18 cellular contexts compared by ENCODE assay signal in the genomic region with DNA sequence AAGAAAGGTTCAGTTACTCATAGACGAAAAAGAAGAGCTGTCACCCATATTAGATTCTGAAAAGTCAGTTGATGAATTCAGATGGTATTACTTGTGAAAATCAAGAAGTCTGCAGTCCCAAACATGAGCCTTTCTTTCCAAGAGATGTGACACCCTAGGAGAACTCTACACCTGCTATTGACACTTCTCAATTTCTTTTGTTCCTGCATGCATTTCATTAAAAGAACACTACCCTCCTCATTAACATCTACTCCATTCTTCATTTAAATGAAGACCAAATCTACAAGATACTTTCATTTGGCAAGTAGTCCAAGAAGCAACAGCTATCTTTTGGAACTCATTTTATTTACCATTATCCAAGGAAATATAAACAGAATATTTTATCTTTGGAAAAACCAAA. TPM values are rescaled to one million over a fixed set of nuclear protein-coding genes. Genes with fewer than 3 reads are reported as not detected.
A peak's percentile ranks its signal among the peaks of the same experiment; 100 is the strongest.
DNase-seq lines count a peak whose midpoint lies in the region; ATAC-seq, FAIRE-seq and TF ChIP-seq lines count a peak whose summit lies in the region.
"Had no signal": no experiment of that assay in that cellular context is flagged by ENCODE, and none has a peak within 500 bp of the region (broad histone marks: within the 10 kb centered on the region; RNA-seq: fewer than 3 reads in every experiment).

No MANE protein-coding gene starts in this region.

- TF ChIP-seq CTCF in A549 (IDR thresholded peaks at IDR 0.05) (no peak), endodermal cell (conservative IDR thresholded peaks at IDR 0.05) (no peak), heart right ventricle (IDR thresholded peaks at IDR 0.05) (no peak)

- H3K27me3 ChIP-seq in HUES48 (ENCODE audit: control insufficient read depth, insufficient read depth, low read length) (no peaks in the 10 kb centered on the region), endodermal cell (ENCODE audit: control insufficient read depth, insufficient read depth, low read length, poor library complexity, severe bottlenecking) (no peaks in the 10 kb centered on the region), iPS-18a (ENCODE audit: control insufficient read depth, insufficient read depth, low read length) (no peaks in the 10 kb centered on the region), heart right ventricle (peaks cover 0 to 50% (median 27%) of the 10 kb centered on the region in 7 donors)
- H3K27me3 ChIP-seq: BLaER1 treated with 17β-estradiol and CSF1 and Interleukin-3, amounts not matched to agents 10 nM and 100 nM had no signal

- POLR2A ChIA-PET in A549 (lab: Yijun Ruan, JAX) = no interaction called here

- H3K9me3 ChIP-seq in A549 (no peaks in the 10 kb centered on the region), HUES48 (ENCODE audit: control insufficient read depth, insufficient read depth, low read length) (no peaks in the 10 kb centered on the region), endodermal cell (ENCODE audit: control insufficient read depth, low read length) (no peaks in the 10 kb centered on the region), iPS-18a (ENCODE audit: control insufficient read depth, low read depth, low read length) (no peaks in the 10 kb centered on the region), heart right ventricle (no peaks in the 10 kb centered on the region)

- H3K36me3 Mint-ChIP-seq in endodermal cell (ENCODE audit: low read depth) = peaks cover 8% of the 10 kb centered on the region
- H3K36me3 Mint-ChIP-seq: CD4-positive, CD25-positive, alpha-beta regulatory T cell had no signal

- peaks cover 13% of the 10 kb centered on the region; the same call in 1 of the 2 replicates for H3K36me3 ChIP-seq in HUES48 (ENCODE audit: control insufficient read depth, insufficient read depth, low read length)
- H3K36me3 ChIP-seq in endodermal cell (ENCODE audit: control insufficient read depth, insufficient read depth, low read length) = peaks cover 29% of the 10 kb centered on the region
- peaks cover 17% of the 10 kb centered on the region for H3K36me3 ChIP-seq in iPS-18a (ENCODE audit: control insufficient read depth, low read depth, low read length)
- H3K36me3 ChIP-seq in heart right ventricle = no peaks in the 10 kb centered on the region
- H3K36me3 ChIP-seq: BLaER1 treated with 17β-estradiol and CSF1 and Interleukin-3, amounts not matched to agents 10 nM and 100 nM had no signal

- TF ChIP-seq POLR2A in A549 (IDR thresholded peaks at IDR 0.05; ENCODE audit: low read length) = no peak

- no peak for TF ChIP-seq EP300 in A549 (IDR thresholded peaks at IDR 0.05)

- peak overlapping the region; percentile 64 to 80; a peak in 4 of 6 replicates for H3K27ac ChIP-seq in A549
- H3K27ac ChIP-seq in HUES48 (ENCODE audit: low read depth, low read length) = peak overlapping the region; percentile 99
- no peak overlapping the region for H3K27ac ChIP-seq in endodermal cell (ENCODE audit: low read depth, low read length)
- peak overlapping the region; percentile 95 for H3K27ac ChIP-seq in iPS-18a (ENCODE audit: low read length)
- H3K27ac ChIP-seq in heart right ventricle = no peak overlapping the region
- H3K27ac ChIP-seq: 22Rv1; BLaER1 treated with 17β-estradiol and CSF1 and Interleukin-3, amounts not matched to agents 10 nM and 100 nM had no signal

- 46% methylated on average over 1 of the region's 1 CpG for WGBS in A549 (ENCODE audit: missing lambda C conversion rate)
- WGBS in endodermal cell (ENCODE audit: insufficient coverage in 1 of 2, insufficient read length in 1 of 2), 2 experiments = 25 to 33% methylated on average over 1 of the region's 1 CpG
- WGBS in heart right ventricle, 2 donors = 20 to 36% methylated on average over 1 of the region's 1 CpG

- no peak for TF ChIP-seq RAD21 in A549 (conservative IDR thresholded peaks at IDR 0.05 in 1 of 2, IDR thresholded peaks at IDR 0.05 in 1 of 2)

- no peaks in the 10 kb centered on the region for H3K27me3 Mint-ChIP-seq in endodermal cell (ENCODE audit: insufficient read depth)

- CTCF ChIA-PET in A549 (lab: Yijun Ruan, JAX) = no interaction called here

- intact Hi-C loops in heart right ventricle (cut with DNase I) = no loop called here

- peak overlapping the region; percentile 98 for H3K27ac Mint-ChIP-seq in endodermal cell
- H3K27ac Mint-ChIP-seq: CD4-positive, CD25-positive, alpha-beta regulatory T cell had no signal

- ATAC-seq in A549 = no peak
- ATAC-seq in HG03432 (IDR thresholded peaks at IDR 0.05; ENCODE audit: unreplicated experiment) = no peak
- no peak for ATAC-seq in GM21423 (IDR thresholded peaks at IDR 0.05; ENCODE audit: unreplicated experiment)
- ATAC-seq in heart right ventricle = no peak
- ATAC-seq: K562 had no signal

- H3K9ac ChIP-seq in HUES48 (ENCODE audit: low read depth, low read length) (peak overlapping the region; percentile 74), endodermal cell (ENCODE audit: extremely low read depth, low read length, poor library complexity, severe bottlenecking) (no peak overlapping the region), iPS-18a (ENCODE audit: low read length) (peak overlapping the region; percentile 72)
- H3K9ac ChIP-seq: BLaER1 treated with 17β-estradiol and CSF1 and Interleukin-3, amounts not matched to agents 10 nM and 100 nM had no signal

- H3K4me3 Mint-ChIP-seq in endodermal cell = no peak overlapping the region
- H3K4me3 Mint-ChIP-seq: CD4-positive, CD25-positive, alpha-beta regulatory T cell had no signal

- peak; percentile 76 for FAIRE-seq in A549 (lab: Jason Lieb, UNC)
- FAIRE-seq: G401.6, GM12891, H54, K562 had no signal

- no peak overlapping the region for H3K4me3 ChIP-seq in A549
- H3K4me3 ChIP-seq in HUES48 (ENCODE audit: low read depth, low read length) = peak overlapping the region; percentile 54
- peak overlapping the region; percentile 72 for H3K4me3 ChIP-seq in endodermal cell (ENCODE audit: low read length)
- peak overlapping the region; percentile 53 for H3K4me3 ChIP-seq in iPS-18a (ENCODE audit: low read length)
- H3K4me3 ChIP-seq in heart right ventricle = no peak overlapping the region
- H3K4me3 ChIP-seq: BLaER1 treated with 17β-estradiol and CSF1 and Interleukin-3, amounts not matched to agents 10 nM and 100 nM; K562 had no signal

- peak overlapping the region; percentile 78; the same call in 2 of the 3 replicates for H3K4me2 ChIP-seq in A549
- H3K4me2 ChIP-seq: BLaER1 treated with 17β-estradiol and CSF1 and Interleukin-3, amounts not matched to agents 10 nM and 100 nM had no signal

- peaks cover 55% of the 10 kb centered on the region for H3K4me1 Mint-ChIP-seq in endodermal cell
- H3K4me1 Mint-ChIP-seq: CD4-positive, CD25-positive, alpha-beta regulatory T cell had no signal

- H3K4me1 ChIP-seq in A549 (peaks cover 57% of the 10 kb centered on the region), HUES48 (ENCODE audit: control insufficient read depth, insufficient read depth, low read length) (peaks cover 84% of the 10 kb centered on the region), endodermal cell (ENCODE audit: control insufficient read depth, insufficient read depth, low read length) (peaks cover 14% of the 10 kb centered on the region), iPS-18a (ENCODE audit: control insufficient read depth, low read depth, low read length) (peaks cover 80% of the 10 kb centered on the region), heart right ventricle (peaks cover 0 to 2% (median 0%) of the 10 kb centered on the region in 9 donors)
- H3K4me1 ChIP-seq: BLaER1 treated with 17β-estradiol and CSF1 and Interleukin-3, amounts not matched to agents 10 nM and 100 nM had no signal

- DNase-seq in A549 (ENCODE audit: low read depth in 1 of 2, low spot score in 1 of 2) (no peak), endodermal cell (no peak), middle frontal gyrus (ENCODE audit: extremely low spot score, low spot score) (no peak), heart right ventricle (no peak)
- DNase-seq: Calu3; CD4-positive, CD25-positive, alpha-beta regulatory T cell; DMS79 had no signal

- H3K9me3 Mint-ChIP-seq in endodermal cell = no peaks in the 10 kb centered on the region

TF ChIP-seq in A549, 52 proteins besides CTCF, POLR2A, EP300 and RAD21:
- TF ChIP-seq, protein P1, sequence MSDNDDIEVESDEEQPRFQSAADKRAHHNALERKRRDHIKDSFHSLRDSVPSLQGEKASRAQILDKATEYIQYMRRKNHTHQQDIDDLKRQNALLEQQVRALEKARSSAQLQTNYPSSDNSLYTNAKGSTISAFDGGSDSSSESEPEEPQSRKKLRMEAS (IDR thresholded peaks at IDR 0.05) = no peak
- TF ChIP-seq POLR2AphosphoS2 (conservative IDR thresholded peaks at IDR 0.05; ENCODE audit: low read length) (no peak), MAZ (IDR thresholded peaks at IDR 0.05; ENCODE audit: borderline replicate concordance, low read depth, low read length) (no peak), EHMT2 (IDR thresholded peaks at IDR 0.05; ENCODE audit: low read depth) (no peak), HOXB5 (CRISPR knock-in tag; IDR thresholded peaks at IDR 0.05) (no peak)
- TF ChIP-seq, protein P2, sequence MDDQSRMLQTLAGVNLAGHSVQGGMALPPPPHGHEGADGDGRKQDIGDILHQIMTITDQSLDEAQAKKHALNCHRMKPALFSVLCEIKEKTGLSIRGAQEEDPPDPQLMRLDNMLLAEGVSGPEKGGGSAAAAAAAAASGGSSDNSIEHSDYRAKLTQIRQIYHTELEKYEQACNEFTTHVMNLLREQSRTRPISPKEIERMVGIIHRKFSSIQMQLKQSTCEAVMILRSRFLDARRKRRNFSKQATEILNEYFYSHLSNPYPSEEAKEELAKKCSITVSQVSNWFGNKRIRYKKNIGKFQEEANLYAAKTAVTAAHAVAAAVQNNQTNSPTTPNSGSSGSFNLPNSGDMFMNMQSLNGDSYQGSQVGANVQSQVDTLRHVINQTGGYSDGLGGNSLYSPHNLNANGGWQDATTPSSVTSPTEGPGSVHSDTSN (IDR thresholded peaks at IDR 0.05) = no peak

RNA-seq across cellular contexts. Expression of gene GABRB3, which starts 6.6 kb away (rescaled TPM):
- polyA plus RNA-seq in A549 (2011; rRNA removed) (129 and 188 TPM in 2 replicates), A549 (2017; fragmentation: RNase III; extraction: RNeasy Plus Mini Kit Qiagen cat#74134 plus additional on column Dnase treatment) (75.6 to 81.9 TPM (median 78.3 TPM) in 3 replicates), heart right ventricle (under 1 TPM; 0.23 to 0.44 TPM)
- polyA plus RNA-seq in A549 (2012; cell fraction: cytosol; rRNA removed) = 39.8 and 48.9 TPM in 2 replicates
- 24.7 and 43.6 TPM in 2 replicates for polyA plus RNA-seq in A549 (2012; cell fraction: nucleus; rRNA removed)
- 217 and 231 TPM in 2 replicates for polyA minus RNA-seq in A549 (2011; rRNA and poly(A)+ RNA removed)
- total RNA-seq in endodermal cell (100 to 1,000 TPM in 1 of 2 donors, 10 to 100 TPM in 1; 81.8 to 122 TPM), heart right ventricle (1 to 10 TPM in 7 of 10 donors, under 1 TPM in 3; 0.45 to 4.5 (median 2.4) TPM)
- 30.2 TPM for polyA plus RNA-seq in endodermal cell (2013, experiment 1 of 2)
- 30.3 TPM for polyA plus RNA-seq in endodermal cell (2013, experiment 2 of 2)
- total RNA-seq: Calu3; CD4-positive, CD25-positive, alpha-beta regulatory T cell; HT1080 had no signal

Comparison
In these comparisons a context has a peak if more than half of its experiments do, and no peak if none do; other contexts are left out.
1. H3K27ac ChIP-seq: peak in A549 (2 of 2), HUES48 (single experiment) and iPS-18a (single experiment); none in endodermal cell (single experiment) and heart right ventricle (0 of 10).
2. H3K4me3 ChIP-seq: peak in HUES48 (single experiment), endodermal cell (single experiment) and iPS-18a (single experiment); none in A549 (single experiment) and heart right ventricle (0 of 10).
3. RNA of gene GABRB3, which starts 6.6 kb away (total RNA-seq): 81.8 to 122 TPM in endodermal cell; 0.45 to 4.5 TPM in heart right ventricle; every median in the first group is over 10 times any median in the second.